Comparison of ENCODE assay signal across 24 cellular contexts in the genomic region with DNA sequence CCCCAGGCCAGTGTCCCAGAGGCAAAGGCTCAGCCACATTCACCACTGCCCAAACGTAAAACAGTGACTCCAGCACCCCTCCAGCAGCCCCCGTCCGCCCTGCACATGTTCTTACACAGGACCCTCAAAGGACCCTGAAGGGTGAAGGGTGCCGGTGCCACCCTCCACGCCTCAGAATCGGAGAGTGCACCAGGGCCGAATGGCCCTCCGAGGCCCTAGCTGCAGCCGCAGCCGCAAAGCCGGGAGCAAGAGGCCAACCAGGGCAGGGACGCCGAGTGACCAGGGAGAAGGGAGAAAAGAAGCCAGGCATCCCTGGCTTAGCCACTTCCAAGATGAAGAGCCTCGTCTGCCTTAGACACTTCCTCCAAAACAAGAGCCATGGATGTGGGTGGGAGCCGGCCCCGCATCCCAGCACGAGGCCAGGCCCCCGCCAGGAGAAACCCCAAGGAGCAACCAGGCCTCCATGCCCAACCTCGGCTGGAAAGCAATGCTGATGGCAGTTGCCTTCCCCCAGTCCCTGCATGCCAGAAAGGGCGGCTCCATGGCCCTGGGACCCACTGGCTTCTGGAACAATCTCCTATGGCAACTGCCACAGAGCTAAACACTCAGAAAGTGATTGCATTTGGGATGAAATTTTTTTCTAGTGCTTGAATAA.
A peak's percentile ranks its signal among the peaks of the same experiment; 100 is the strongest.
DNase-seq lines count a peak whose midpoint lies in the region; ATAC-seq and TF ChIP-seq lines count a peak whose summit lies in the region.
"Had no signal": no experiment of that assay in that cellular context is flagged by ENCODE, and none has a peak within 500 bp of the region (broad histone marks: within the 10 kb centered on the region; RNA-seq: fewer than 3 reads in every experiment).

No MANE protein-coding gene starts in this region.

- peak overlapping the region in 1 of 5 experiments; percentile 47 for H3K4me3 Mint-ChIP-seq in brain
- H3K4me3 Mint-ChIP-seq in naive thymus-derived CD8-positive, alpha-beta T cell, result peak overlapping the region in 3 of 10 donors; percentile 26 to 49 (median 45)
- H3K4me3 Mint-ChIP-seq: activated CD4-positive, alpha-beta T cell treated with anti-CD3 and anti-CD28 coated beads, Interleukin-2, amount 10 ng/mL, durations not matched to agents 24 days and 14 days; B cell; nephron; T-cell had no signal

- H3K27me3 ChIP-seq in GM23248 (replicated peaks; ENCODE audit: insufficient read depth) (no peaks in the 10 kb centered on the region), smooth muscle cell (ENCODE audit: low read depth) (no peaks in the 10 kb centered on the region), SK-N-SH (ENCODE audit: insufficient read depth) (no peaks in the 10 kb centered on the region)
- H3K27me3 ChIP-seq: esophagus squamous epithelium, ovary, SJSA1, suprapubic skin had no signal

- H3K27ac ChIP-seq in GM23248, result no peak overlapping the region
- no peak overlapping the region for H3K27ac ChIP-seq in smooth muscle cell (ENCODE audit: low read depth)
- no peak overlapping the region; a peak in 1 of 4 replicates for H3K27ac ChIP-seq in SK-N-SH (ENCODE audit: low read depth in 2 of 2, low read length in 1 of 2)
- H3K27ac ChIP-seq: esophagus squamous epithelium, ovary, SJSA1, suprapubic skin had no signal

- H3K9me2 ChIP-seq in GM23248 (ENCODE audit: insufficient read depth), result no peaks in the 10 kb centered on the region
- H3K9me2 ChIP-seq in SK-N-SH, result no peaks in the 10 kb centered on the region

- no peaks in the 10 kb centered on the region for H4K20me1 ChIP-seq in GM23248 (ENCODE audit: insufficient read depth)
- peaks cover 6% of the 10 kb centered on the region for H4K20me1 ChIP-seq in smooth muscle cell (ENCODE audit: low read depth)
- H4K20me1 ChIP-seq in SK-N-SH (ENCODE audit: insufficient read depth), result 0 out of 2 replicates have a peak, but pooled peaks cover 3% of the 10 kb centered on the region

- H3K27ac Mint-ChIP-seq in brain, result peak overlapping the region; percentile 80 to 96 (median 91)
- H3K27ac Mint-ChIP-seq in naive thymus-derived CD8-positive, alpha-beta T cell, result peak overlapping the region in 8 of 10 donors; percentile 12 to 79 (median 74)
- H3K27ac Mint-ChIP-seq: activated CD4-positive, alpha-beta T cell treated with anti-CD3 and anti-CD28 coated beads, Interleukin-2, amount 10 ng/mL, durations not matched to agents 24 days and 14 days; T-cell had no signal

- H3K36me3 ChIP-seq in GM23248 (ENCODE audit: low read depth), result no peaks in the 10 kb centered on the region
- H3K36me3 ChIP-seq in smooth muscle cell (ENCODE audit: low read depth), result no peaks in the 10 kb centered on the region
- peaks cover 0 to 26% of the 10 kb centered on the region in 2 experiments for H3K36me3 ChIP-seq in SK-N-SH (replicated peaks in 1 of 2; ENCODE audit: control insufficient read depth in 1 of 2, insufficient read depth in 2 of 2, low read length in 1 of 2)
- H3K36me3 ChIP-seq: ovary had no signal

- CTCF ChIA-PET in SK-N-SH (lab: Yijun Ruan, JAX), result interaction anchor here (0.9 kb wide), 1 partner anchor 10 kb away, joined by 3 read pairs; no protein-coding TSS in a partner anchor

- TF ChIP-seq EP300 in SK-N-SH (IDR thresholded peaks at IDR 0.05; ENCODE audit: borderline replicate concordance in 1 of 2, low read depth in 1 of 2, low read length in 1 of 2), result no peak

- H3K4me1 ChIP-seq in GM23248 (ENCODE audit: insufficient read depth) (no peaks in the 10 kb centered on the region), smooth muscle cell (ENCODE audit: low read depth) (no peaks in the 10 kb centered on the region), SK-N-SH (ENCODE audit: control insufficient read depth in 1 of 2, insufficient read depth in 2 of 2, low read depth in 1 of 2, low read length in 1 of 2) (peaks cover 0 to 56% of the 10 kb centered on the region in 2 experiments; a peak in 1 of 4 replicates)
- H3K4me1 ChIP-seq: esophagus squamous epithelium, SJSA1, suprapubic skin had no signal

- H3F3A ChIP-seq in GM23248 (ENCODE audit: insufficient read depth), result no peaks in the 10 kb centered on the region
- no peaks in the 10 kb centered on the region for H3F3A ChIP-seq in smooth muscle cell (ENCODE audit: low read depth)
- no peaks in the 10 kb centered on the region for H3F3A ChIP-seq in SK-N-SH (replicated peaks; ENCODE audit: insufficient read depth)

- peak; percentile 25 for DNase-seq in AG20443 (ENCODE audit: low spot score)
- DNase-seq in GM23248, result peak; percentile 6
- DNase-seq in naive thymus-derived CD8-positive, alpha-beta T cell, result peak in 1 of 10 donors; percentile 37
- DNase-seq in smooth muscle cell (lab: John Stamatoyannopoulos, UW; ENCODE audit: unreplicated experiment), result no peak
- DNase-seq in effector CD8-positive, alpha-beta T cell (lab: John Stamatoyannopoulos, UW), result no peak
- no peak for DNase-seq in SK-N-SH
- DNase-seq: activated CD4-positive, alpha-beta T cell treated with anti-CD3 and anti-CD28 coated beads, Interleukin-2, amount 10 ng/mL, durations not matched to agents 24 days and 14 days; activated effector memory CD4-positive, alpha-beta T cell treated with anti-CD3 and anti-CD28 coated beads, Interleukin-2, amount 50 U/mL, for 16 hours; activated T-cell treated with anti-CD3 and anti-CD28 coated beads, Interleukin-2, amount 50 U/mL, for 1 hour; dermis blood vessel endothelial cell; DMS153; esophagus squamous epithelium; NCI-H1048; NCI-H1694; NCI-H446; NCI-H748 treated with DMSO at 0.1 percent for 48 hours; ovary; stimulated activated naive CD4-positive, alpha-beta T cell treated with Interleukin-2 at 50 U/mL for 16 hours; T-cell had no signal

- TF ChIP-seq RAD21 in SK-N-SH (IDR thresholded peaks at IDR 0.05; ENCODE audit: low read length), result no peak

- H3K4me2 ChIP-seq in GM23248 (ENCODE audit: unreplicated experiment) (no peak overlapping the region), smooth muscle cell (no peak overlapping the region), SK-N-SH (no peak overlapping the region)

- no peak overlapping the region for H3K9ac ChIP-seq in GM23248
- H3K9ac ChIP-seq in smooth muscle cell (ENCODE audit: low read depth), result no peak overlapping the region
- H3K9ac ChIP-seq in SK-N-SH, result no peak overlapping the region

- in situ Hi-C loops in GM23248 (cut with MboI), result no loop called here

- POLR2A ChIA-PET in naive thymus-derived CD8-positive, alpha-beta T cell (lab: Charles Lee), result no interaction called here
- POLR2A ChIA-PET in SK-N-SH (lab: Yijun Ruan, JAX), result no interaction called here

- H3K4me3 ChIP-seq in GM23248, result no peak overlapping the region
- no peak overlapping the region for H3K4me3 ChIP-seq in smooth muscle cell
- H3K4me3 ChIP-seq in SK-N-SH (ENCODE audit: low read depth in 2 of 2, low read length in 1 of 2), result no peak overlapping the region
- H3K4me3 ChIP-seq: esophagus squamous epithelium, ovary, SJSA1, suprapubic skin had no signal

- peaks cover 66% of the 10 kb centered on the region for H3K4me1 Mint-ChIP-seq in brain
- H3K4me1 Mint-ChIP-seq in naive thymus-derived CD8-positive, alpha-beta T cell, result peaks cover 8 to 22% (median 15%) of the 10 kb centered on the region in 4 donors
- H3K4me1 Mint-ChIP-seq: activated CD4-positive, alpha-beta T cell treated with anti-CD3 and anti-CD28 coated beads, Interleukin-2, amount 10 ng/mL, durations not matched to agents 24 days and 14 days had no signal

- H3K79me2 ChIP-seq in GM23248 (ENCODE audit: insufficient read depth) (no peaks in the 10 kb centered on the region), smooth muscle cell (ENCODE audit: low read depth) (no peaks in the 10 kb centered on the region), SK-N-SH (ENCODE audit: insufficient read depth) (peaks cover 3% of the 10 kb centered on the region; the same call in 1 of the 2 replicates)

- no peaks in the 10 kb centered on the region for H3K27me3 Mint-ChIP-seq in brain
- no peaks in the 10 kb centered on the region for H3K27me3 Mint-ChIP-seq in naive thymus-derived CD8-positive, alpha-beta T cell
- H3K27me3 Mint-ChIP-seq: activated CD4-positive, alpha-beta T cell treated with anti-CD3 and anti-CD28 coated beads, Interleukin-2, amount 10 ng/mL, durations not matched to agents 24 days and 14 days; B cell; T-cell had no signal

- 78 to 80% methylated on average over 20 of the region's 20 CpGs for WGBS in GM23248 (ENCODE audit: low coverage in 1 of 2, low lambda C conversion rate in 2 of 2, missing lambda C conversion rate in 2 of 2), 2 experiments
- WGBS in smooth muscle cell (ENCODE audit: low lambda C conversion rate), result 98% methylated on average over 20 of the region's 20 CpGs
- 96% methylated on average over 16 of the region's 20 CpGs for WGBS in SK-N-SH (ENCODE audit: low lambda C conversion rate)

- H3K36me3 Mint-ChIP-seq in brain, result peaks cover 22% of the 10 kb centered on the region
- peaks cover 0 to 17% (median 11%) of the 10 kb centered on the region in 3 donors for H3K36me3 Mint-ChIP-seq in naive thymus-derived CD8-positive, alpha-beta T cell

- TF ChIP-seq CTCF in brain (conservative IDR thresholded peaks at IDR 0.05) (no peak), smooth muscle cell (IDR thresholded peaks at IDR 0.05; ENCODE audit: borderline replicate concordance, insufficient read depth, poor library complexity, severe bottlenecking) (no peak), SK-N-SH (IDR thresholded peaks at IDR 0.05) (no peak)

- ATAC-seq in naive thymus-derived CD8-positive, alpha-beta T cell, result no peak
- ATAC-seq: T-cell had no signal

- H2AFZ ChIP-seq in GM23248 (no peak overlapping the region), smooth muscle cell (ENCODE audit: low read depth) (no peak overlapping the region), SK-N-SH (ENCODE audit: low read depth) (no peak overlapping the region)

- H3K9me3 Mint-ChIP-seq in brain, result peaks cover 0 to 3% (median 0%) of the 10 kb centered on the region in 5 experiments
- no peaks in the 10 kb centered on the region for H3K9me3 Mint-ChIP-seq in naive thymus-derived CD8-positive, alpha-beta T cell
- H3K9me3 Mint-ChIP-seq: activated CD4-positive, alpha-beta T cell treated with anti-CD3 and anti-CD28 coated beads, Interleukin-2, amount 10 ng/mL, durations not matched to agents 24 days and 14 days; nephron; T-cell had no signal

- no peaks in the 10 kb centered on the region for H3K9me3 ChIP-seq in GM23248 (ENCODE audit: low read depth)
- no peaks in the 10 kb centered on the region for H3K9me3 ChIP-seq in smooth muscle cell (replicated peaks; ENCODE audit: low read depth)
- no peaks in the 10 kb centered on the region for H3K9me3 ChIP-seq in SK-N-SH
- H3K9me3 ChIP-seq: esophagus squamous epithelium, ovary, SJSA1, suprapubic skin had no signal

TF ChIP-seq in SK-N-SH, 30 proteins besides CTCF, POLR2A, EP300 and RAD21 (continues in another document):
- no peak for TF ChIP-seq IRF3 (IDR thresholded peaks at IDR 0.05; ENCODE audit: low read depth, low read length)

Comparison
In these comparisons a context has a peak if more than half of its experiments do, and no peak if none do; other contexts are left out.
1. DNase-seq: peak in AG20443 (single experiment) and GM23248 (single experiment); none in smooth muscle cell (single experiment), effector CD8-positive, alpha-beta T cell (single experiment) and SK-N-SH (single experiment).